10 cellular contexts compared by ENCODE assay signal in the genomic region with DNA sequence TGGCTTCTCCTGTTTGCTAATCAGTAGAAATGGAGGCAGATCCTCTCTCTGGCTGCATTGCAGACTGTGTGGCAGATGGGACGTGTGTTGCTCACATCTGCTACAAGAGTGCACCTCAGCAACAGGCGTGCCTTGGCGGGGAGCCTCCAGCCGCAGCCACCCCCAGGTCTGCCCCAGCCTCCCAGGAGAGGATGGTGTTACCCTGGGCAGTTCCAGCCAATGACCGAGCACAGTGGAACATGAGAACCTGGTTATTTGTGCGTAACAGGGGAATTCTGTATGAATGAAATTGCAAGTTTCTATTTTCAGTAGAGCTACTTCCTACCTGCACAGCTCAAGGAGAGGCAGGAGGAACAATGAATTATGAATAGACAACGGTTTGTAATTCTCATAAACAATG.
A peak's percentile ranks its signal among the peaks of the same experiment; 100 is the strongest.
DNase-seq lines count a peak whose midpoint lies in the region; ATAC-seq and FAIRE-seq lines count a peak whose summit lies in the region.
"Had no signal": no experiment of that assay in that cellular context is flagged by ENCODE, and none has a peak within 500 bp of the region (broad histone marks: within the 10 kb centered on the region; RNA-seq: fewer than 3 reads in every experiment).

No MANE protein-coding gene starts in this region.

- H3K27ac ChIP-seq in aorta (ENCODE audit: low read depth in 1 of 2, low read length in 2 of 2) (no peak overlapping the region), small intestine (ENCODE audit: low read depth in 1 of 2, low read length in 1 of 2) (no peak overlapping the region)
- H3K27ac ChIP-seq: parathyroid adenoma had no signal

- FAIRE-seq in small intestine (lab: Jason Lieb, UNC) = no peak
- FAIRE-seq: G401.6 had no signal

- peak; percentile 1 for DNase-seq in A172 (ENCODE audit: low spot score)
- DNase-seq in AG08396 (ENCODE audit: low spot score) = no peak
- no peak for DNase-seq in aorta
- DNase-seq in dermis blood vessel endothelial cell = no peak
- DNase-seq in small intestine = no peak

- intact Hi-C loops in aorta (cut with DNase I) = no loop called here

- H3K4me1 ChIP-seq in aorta (ENCODE audit: control insufficient read depth in 1 of 2, insufficient read depth in 2 of 2, low read length in 2 of 2) (no peaks in the 10 kb centered on the region), small intestine (ENCODE audit: control insufficient read depth in 2 of 2, insufficient read depth in 1 of 2, low read depth in 1 of 2, low read length in 1 of 2) (no peaks in the 10 kb centered on the region)
- H3K4me1 ChIP-seq: parathyroid adenoma had no signal

- H3K4me3 ChIP-seq in aorta (ENCODE audit: low read length in 2 of 2) = no peak overlapping the region
- H3K4me3 ChIP-seq in small intestine (ENCODE audit: low read depth in 1 of 2, low read length in 2 of 2) = no peak overlapping the region

- H3K9me3 ChIP-seq in aorta (ENCODE audit: control insufficient read depth, low read length) = no peaks in the 10 kb centered on the region
- no peaks in the 10 kb centered on the region for H3K9me3 ChIP-seq in small intestine (ENCODE audit: control insufficient read depth, low read depth)

- ATAC-seq in GM19035 (IDR thresholded peaks at IDR 0.05; ENCODE audit: unreplicated experiment) = peak; percentile 88
- ATAC-seq in HG02571 (IDR thresholded peaks at IDR 0.05; ENCODE audit: unreplicated experiment) = peak; percentile 86
- ATAC-seq in HG03432 (IDR thresholded peaks at IDR 0.05; ENCODE audit: unreplicated experiment) = peak; percentile 93
- ATAC-seq in aorta (ENCODE audit: low FRiP score) = no peak

- H3K36me3 ChIP-seq in aorta (ENCODE audit: control insufficient read depth in 1 of 2, insufficient read depth in 2 of 2, low read length in 1 of 2) = no peaks in the 10 kb centered on the region
- H3K36me3 ChIP-seq in small intestine (ENCODE audit: control insufficient read depth in 2 of 2, insufficient read depth in 2 of 2, low read length in 2 of 2) = no peaks in the 10 kb centered on the region

- H3K27me3 ChIP-seq in aorta (ENCODE audit: control insufficient read depth in 1 of 2, insufficient read depth in 2 of 2, low read length in 1 of 2) (no peaks in the 10 kb centered on the region), small intestine (ENCODE audit: control insufficient read depth in 2 of 2, insufficient read depth in 2 of 2, low read length in 2 of 2) (no peaks in the 10 kb centered on the region)

- 85 to 89% methylated on average over 7 of the region's 7 CpGs for WGBS in aorta, 2 donors
- WGBS in small intestine, 3 donors = 78 to 87% (median 82%) methylated on average over 7 of the region's 7 CpGs
